Comparison of ENCODE assay signal across 31 cellular contexts in the genomic region with DNA sequence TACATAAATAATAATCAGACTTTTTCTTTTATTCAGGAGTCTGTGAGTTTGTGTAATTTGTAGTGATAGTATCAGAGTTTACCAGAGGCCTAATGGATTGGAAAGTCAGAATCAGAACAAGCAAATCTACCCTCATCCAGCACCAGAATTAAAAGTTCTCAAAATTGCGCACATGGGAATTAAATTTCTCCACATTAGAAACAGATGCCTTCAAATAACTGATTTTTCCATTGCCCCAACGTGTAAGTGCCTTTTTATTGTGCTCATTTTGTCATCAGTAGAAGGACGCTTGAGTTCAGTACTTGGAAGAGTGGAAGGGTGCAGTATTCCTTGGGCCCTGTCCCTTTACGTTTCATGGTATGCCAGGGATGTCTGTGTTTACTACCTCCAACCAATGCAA. TPM values are rescaled to one million over a fixed set of nuclear protein-coding genes. Genes with fewer than 3 reads are reported as not detected.
"Had no signal": no experiment of that assay in that cellular context is flagged by ENCODE, and none has a peak within 500 bp of the region (broad histone marks: within the 10 kb centered on the region; RNA-seq: fewer than 3 reads in every experiment).

No MANE protein-coding gene starts in this region.

- H3K27me3 Mint-ChIP-seq: activated B cell treated with CpG ODN at 0.5 μM for 24 hours; activated naive CD4-positive, alpha-beta T cell treated with anti-CD3 and anti-CD28 coated beads, Interleukin-2, amount 10 ng/mL, durations not matched to agents 7 days and 5 days; activated T-cell treated with anti-CD3 and anti-CD28 coated beads, Interleukin-2, amount 50 U/mL, for 24 hours; brain; central memory CD8-positive, alpha-beta T cell; dendritic cell treated with granulocyte-macrophage colony-stimulating factor and Interleukin-4, amounts not matched to agents 40 ng/mL and 50 ng/mL, for 4 days; T-helper 17 cell had no signal

- H3K36me3 Mint-ChIP-seq: activated naive CD4-positive, alpha-beta T cell treated with anti-CD3 and anti-CD28 coated beads, Interleukin-2, amount 10 ng/mL, durations not matched to agents 7 days and 5 days; activated naive CD4-positive, alpha-beta T cell treated with anti-CD3 and anti-CD28 coated beads, Interleukin-2, amount 50 U/mL, for 72 hours; activated naive CD8-positive, alpha-beta T cell treated with anti-CD3 and anti-CD28 coated beads, Interleukin-2, amount 10 ng/mL, durations not matched to agents 7 days and 5 days had no signal

- H3K4me3 Mint-ChIP-seq: activated B cell treated with CpG ODN at 0.5 μM for 24 hours; activated naive CD4-positive, alpha-beta T cell treated with anti-CD3 and anti-CD28 coated beads, Interleukin-2, amount 10 ng/mL, durations not matched to agents 7 days and 5 days; activated naive CD8-positive, alpha-beta T cell treated with anti-CD3 and anti-CD28 coated beads, Interleukin-2, amount 10 ng/mL, durations not matched to agents 7 days and 5 days; activated T-cell treated with anti-CD3 and anti-CD28 coated beads, Interleukin-2, amount 50 U/mL, for 24 hours; activated T-cell treated with anti-CD3 and anti-CD28 coated beads, Interleukin-2, amount 50 U/mL, for 72 hours; brain; central memory CD8-positive, alpha-beta T cell; dendritic cell treated with granulocyte-macrophage colony-stimulating factor and Interleukin-4, amounts not matched to agents 40 ng/mL and 50 ng/mL, for 4 days; endodermal cell; T-helper 17 cell; T-helper 2 cell treated with Interferon-gamma antibody and Interleukin-4, amounts not matched to agents 5 μg/mL and 100 μg/mL, for 36 hours had no signal

- H3K4me1 ChIP-seq: foreskin keratinocyte had no signal

- DNase-seq: activated B cell treated with CpG ODN at 0.5 μM for 24 hours; activated CD4-positive, alpha-beta T cell treated with anti-CD3 and anti-CD28 coated beads for 48 hours; activated CD4-positive, alpha-beta T cell treated with anti-CD3 and anti-CD28 coated beads, Interleukin-2, amount 50 U/mL, for 1 hour; activated CD4-positive, alpha-beta T cell treated with anti-CD3 and anti-CD28 coated beads, Interleukin-2, amount 50 U/mL, for 48 hours; activated CD8-positive, alpha-beta memory T cell treated with anti-CD3 and anti-CD28 coated beads, Interleukin-2, amount 50 U/mL, for 48 hours; activated gamma-delta T cell; activated naive CD4-positive, alpha-beta T cell; activated naive CD4-positive, alpha-beta T cell treated with anti-CD3 and anti-CD28 coated beads, Interleukin-2, amount 10 ng/mL, durations not matched to agents 7 days and 5 days; activated naive CD8-positive, alpha-beta T cell treated with anti-CD3 and anti-CD28 coated beads, Interleukin-2, amount 10 ng/mL, durations not matched to agents 7 days and 5 days; activated T-cell treated with anti-CD3 and anti-CD28 coated beads for 4 hours; activated T-cell treated with anti-CD3 and anti-CD28 coated beads, Interleukin-2, amount 50 U/mL, for 24 hours; activated T-cell treated with anti-CD3 and anti-CD28 coated beads, Interleukin-2, amount 50 U/mL, for 72 hours; dorsolateral prefrontal cortex; effector memory CD4-positive, alpha-beta T cell; endodermal cell; foreskin keratinocyte; T-helper 1 cell; T-helper 17 cell; T1000; WERI-Rb-1 had no signal

- H3K36me3 ChIP-seq: ascending aorta, gastroesophageal sphincter, WERI-Rb-1 had no signal

- H3K27me3 ChIP-seq: ascending aorta, dorsolateral prefrontal cortex, foreskin keratinocyte, gastroesophageal sphincter had no signal

- FAIRE-seq: bronchial epithelial cell had no signal

- H3K27ac ChIP-seq: ascending aorta, dorsolateral prefrontal cortex, foreskin keratinocyte, gastroesophageal sphincter, WERI-Rb-1 had no signal

- H3K27ac Mint-ChIP-seq: activated B cell treated with CpG ODN at 0.5 μM for 24 hours; activated naive CD4-positive, alpha-beta T cell treated with anti-CD3 and anti-CD28 coated beads, Interleukin-2, amount 10 ng/mL, durations not matched to agents 7 days and 5 days; activated naive CD4-positive, alpha-beta T cell treated with anti-CD3 and anti-CD28 coated beads, Interleukin-2, amount 50 U/mL, for 72 hours; activated naive CD8-positive, alpha-beta T cell treated with anti-CD3 and anti-CD28 coated beads, Interleukin-2, amount 10 ng/mL, durations not matched to agents 7 days and 5 days; activated T-cell treated with anti-CD3 and anti-CD28 coated beads, Interleukin-2, amount 50 U/mL, for 24 hours; activated T-cell treated with anti-CD3 and anti-CD28 coated beads, Interleukin-2, amount 50 U/mL, for 72 hours; brain; dendritic cell treated with granulocyte-macrophage colony-stimulating factor and Interleukin-4, amounts not matched to agents 40 ng/mL and 50 ng/mL, for 4 days; endodermal cell; T-helper 17 cell; T-helper 2 cell treated with Interferon-gamma antibody and Interleukin-4, amounts not matched to agents 5 μg/mL and 100 μg/mL, for 36 hours had no signal

- H3K4me1 Mint-ChIP-seq: activated B cell treated with CpG ODN at 0.5 μM for 24 hours; activated naive CD4-positive, alpha-beta T cell treated with anti-CD3 and anti-CD28 coated beads, Interleukin-2, amount 10 ng/mL, durations not matched to agents 7 days and 5 days; activated naive CD8-positive, alpha-beta T cell treated with anti-CD3 and anti-CD28 coated beads, Interleukin-2, amount 10 ng/mL, durations not matched to agents 7 days and 5 days; brain; central memory CD8-positive, alpha-beta T cell; endodermal cell; T-helper 17 cell had no signal

- H3K4me3 ChIP-seq: ascending aorta, coronary artery, dorsolateral prefrontal cortex, gastroesophageal sphincter had no signal

- ATAC-seq: activated CD4-positive, CD25-positive, alpha-beta regulatory T cell treated with anti-CD3 and anti-CD28 coated beads, Interleukin-2, amount 50 U/mL, for 24 hours; activated naive CD4-positive, alpha-beta T cell treated with anti-CD3 and anti-CD28 coated beads, Interleukin-2, amount 50 U/mL, for 72 hours; activated T-cell treated with anti-CD3 and anti-CD28 coated beads, Interleukin-2, amount 50 U/mL, for 72 hours; esophagus mucosa; foreskin keratinocyte; gastroesophageal sphincter; T-helper 17 cell had no signal

- H3K9me3 Mint-ChIP-seq: activated B cell treated with CpG ODN at 0.5 μM for 24 hours; activated naive CD4-positive, alpha-beta T cell treated with anti-CD3 and anti-CD28 coated beads, Interleukin-2, amount 10 ng/mL, durations not matched to agents 7 days and 5 days; activated naive CD4-positive, alpha-beta T cell treated with anti-CD3 and anti-CD28 coated beads, Interleukin-2, amount 50 U/mL, for 72 hours; activated naive CD8-positive, alpha-beta T cell treated with anti-CD3 and anti-CD28 coated beads, Interleukin-2, amount 10 ng/mL, durations not matched to agents 7 days and 5 days; activated T-cell treated with anti-CD3 and anti-CD28 coated beads, Interleukin-2, amount 50 U/mL, for 24 hours; activated T-cell treated with anti-CD3 and anti-CD28 coated beads, Interleukin-2, amount 50 U/mL, for 72 hours; central memory CD8-positive, alpha-beta T cell; dendritic cell treated with granulocyte-macrophage colony-stimulating factor and Interleukin-4, amounts not matched to agents 40 ng/mL and 50 ng/mL, for 4 days; endodermal cell; T-helper 2 cell treated with Interferon-gamma antibody and Interleukin-4, amounts not matched to agents 5 μg/mL and 100 μg/mL, for 36 hours had no signal

RNA-seq across cellular contexts. Expression of a gene that starts 32.8 kb away (rescaled TPM):
- total RNA-seq: activated B cell treated with CpG ODN at 0.5 μM for 24 hours; activated T-cell treated with anti-CD3 and anti-CD28 coated beads, Interleukin-2, amount 50 U/mL, for 72 hours; T-helper 17 cell had no signal
